Comparison of ENCODE assay signal across 15 cellular contexts in the genomic region with DNA sequence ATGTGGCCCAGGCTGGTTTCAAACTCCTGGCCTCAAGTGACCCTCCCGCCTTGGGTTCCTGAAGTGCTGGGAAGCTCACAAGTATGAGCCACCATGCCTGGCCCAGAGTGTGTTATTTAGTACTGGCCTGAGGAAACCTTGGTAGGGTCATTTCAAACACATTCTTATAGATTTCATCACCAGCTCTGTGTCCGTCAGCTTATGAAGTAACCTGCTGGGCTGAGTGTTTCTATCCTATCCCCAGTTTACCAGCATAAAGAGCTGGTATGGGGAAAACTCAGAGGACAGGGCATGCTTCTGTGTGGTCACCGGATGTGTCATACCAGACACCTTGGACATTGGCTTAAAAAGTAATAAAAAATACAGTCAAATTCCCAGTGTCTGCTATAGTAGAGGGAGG. TPM values are rescaled to one million over a fixed set of nuclear protein-coding genes. Genes with fewer than 3 reads are reported as not detected.
A peak's percentile ranks its signal among the peaks of the same experiment; 100 is the strongest.
DNase-seq lines count a peak whose midpoint lies in the region; ATAC-seq, FAIRE-seq and TF ChIP-seq lines count a peak whose summit lies in the region.
"Had no signal": no experiment of that assay in that cellular context is flagged by ENCODE, and none has a peak within 500 bp of the region (broad histone marks: within the 10 kb centered on the region; RNA-seq: fewer than 3 reads in every experiment).

No MANE protein-coding gene starts in this region.

- TF ChIP-seq CTCF in osteoblast (IDR thresholded peaks at IDR 0.05; ENCODE audit: extremely low read depth, low read depth, low read length) = no peak

- H3K36me3 ChIP-seq in osteoblast (ENCODE audit: insufficient read depth, low read length) = no peaks in the 10 kb centered on the region

- H3K9me3 ChIP-seq in osteoblast (ENCODE audit: low read depth, low read length) = no peaks in the 10 kb centered on the region
- H3K9me3 ChIP-seq: right lobe of liver had no signal

- peaks cover 7% of the 10 kb centered on the region for H3K4me1 Mint-ChIP-seq in activated CD4-positive, alpha-beta T cell treated with anti-CD3 and anti-CD28 coated beads, Interleukin-2, amount 10 ng/mL, durations not matched to agents 7 days and 5 days
- H3K4me1 Mint-ChIP-seq in activated CD8-positive, alpha-beta T cell treated with anti-CD3 and anti-CD28 coated beads, Interleukin-2, amount 10 ng/mL, durations not matched to agents 7 days and 5 days (ENCODE audit: low read depth) = peaks cover 13% of the 10 kb centered on the region

- no peaks in the 10 kb centered on the region for H4K20me1 ChIP-seq in osteoblast (ENCODE audit: insufficient read depth, low read length)

- H2AFZ ChIP-seq in osteoblast (ENCODE audit: low read length) = no peak overlapping the region

- H3K27ac ChIP-seq in epithelial cell of prostate (peak overlapping the region; percentile 94), osteoblast (ENCODE audit: low read depth, low read length) (peak overlapping the region; percentile 49)
- H3K27ac ChIP-seq: right lobe of liver had no signal

- no peak overlapping the region for H3K4me3 ChIP-seq in osteoblast (ENCODE audit: insufficient read depth, low read length)
- H3K4me3 ChIP-seq: right lobe of liver had no signal

- peaks cover 33% of the 10 kb centered on the region for H3K27me3 Mint-ChIP-seq in activated CD4-positive, alpha-beta T cell treated with anti-CD3 and anti-CD28 coated beads, Interleukin-2, amount 10 ng/mL, durations not matched to agents 7 days and 5 days
- peaks cover 16% of the 10 kb centered on the region for H3K27me3 Mint-ChIP-seq in activated CD8-positive, alpha-beta T cell treated with anti-CD3 and anti-CD28 coated beads, Interleukin-2, amount 10 ng/mL, durations not matched to agents 7 days and 5 days (ENCODE audit: low read depth)

- peaks cover 13% of the 10 kb centered on the region for H3K4me1 ChIP-seq in osteoblast (ENCODE audit: insufficient read depth, low read length)
- H3K4me1 ChIP-seq: right lobe of liver had no signal

- H3K27ac Mint-ChIP-seq in activated CD4-positive, alpha-beta T cell treated with anti-CD3 and anti-CD28 coated beads, Interleukin-2, amount 10 ng/mL, durations not matched to agents 7 days and 5 days = no peak overlapping the region
- H3K27ac Mint-ChIP-seq in activated CD8-positive, alpha-beta T cell treated with anti-CD3 and anti-CD28 coated beads, Interleukin-2, amount 10 ng/mL, durations not matched to agents 7 days and 5 days = no peak overlapping the region
- H3K27ac Mint-ChIP-seq: natural killer cell had no signal

- CTCF ChIA-PET in activated CD4-positive, alpha-beta T cell treated with anti-CD3 and anti-CD28 coated beads, Interleukin-2, amount 10 ng/mL, durations not matched to agents 7 days and 5 days (lab: Charles Lee) = interaction anchor here (0.7 to 2.4 kb wide), 3 partner anchors 10 to 17 kb away, joined by 3 to 10 read pairs (median 8); no protein-coding TSS in a partner anchor
- CTCF ChIA-PET in activated CD8-positive, alpha-beta T cell treated with anti-CD3 and anti-CD28 coated beads, Interleukin-2, amount 10 ng/mL, durations not matched to agents 7 days and 5 days (lab: Charles Lee) = interaction anchor here (1.0 to 2.1 kb wide), 2 partner anchors 12 to 16 kb away, joined by 3 to 9 read pairs; no protein-coding TSS in a partner anchor

- ATAC-seq in HG03354 (IDR thresholded peaks at IDR 0.05; ENCODE audit: poor library complexity, severe bottlenecking, unreplicated experiment) (no peak), HG02610 (IDR thresholded peaks at IDR 0.05; ENCODE audit: unreplicated experiment) (no peak)
- no peak for ATAC-seq in activated CD8-positive, alpha-beta T cell treated with anti-CD3 and anti-CD28 coated beads, Interleukin-2, amount 10 ng/mL, durations not matched to agents 7 days and 5 days
- ATAC-seq: natural killer cell, WTC11 had no signal

- DNase-seq in EH (ENCODE audit: low read depth) (peak; percentile 77), RCC 7860 (ENCODE audit: low spot score) (peak; percentile 80), epithelial cell of prostate (ENCODE audit: low read depth, low spot score) (no peak), osteoblast (ENCODE audit: insufficient read length, low spot score, missing footprints) (peak; percentile 68)
- no peak for DNase-seq in activated CD4-positive, alpha-beta T cell treated with anti-CD3 and anti-CD28 coated beads, Interleukin-2, amount 10 ng/mL, durations not matched to agents 7 days and 5 days
- DNase-seq in activated CD8-positive, alpha-beta T cell treated with anti-CD3 and anti-CD28 coated beads, Interleukin-2, amount 10 ng/mL, durations not matched to agents 7 days and 5 days = no peak
- DNase-seq: MM.1S; natural killer cell; NCI-H2171 treated with DMSO at 0.1 percent for 48 hours; right lobe of liver; stimulated activated CD4-positive, alpha-beta T cell treated with anti-CD3 and anti-CD28 coated beads, Interleukin-4, amount 100 ng/mL, for 4 hours; stimulated activated naive CD4-positive, alpha-beta T cell had no signal

- H3K36me3 Mint-ChIP-seq in activated CD4-positive, alpha-beta T cell treated with anti-CD3 and anti-CD28 coated beads, Interleukin-2, amount 10 ng/mL, durations not matched to agents 7 days and 5 days (ENCODE audit: low read depth) = no peaks in the 10 kb centered on the region
- H3K36me3 Mint-ChIP-seq in activated CD8-positive, alpha-beta T cell treated with anti-CD3 and anti-CD28 coated beads, Interleukin-2, amount 10 ng/mL, durations not matched to agents 7 days and 5 days (ENCODE audit: low read depth) = no peaks in the 10 kb centered on the region
- H3K36me3 Mint-ChIP-seq: natural killer cell, WTC11 had no signal

- no peaks in the 10 kb centered on the region for H3K79me2 ChIP-seq in osteoblast (ENCODE audit: insufficient read depth, low read length)

- no peaks in the 10 kb centered on the region for H3K27me3 ChIP-seq in osteoblast (ENCODE audit: insufficient read depth, low read length)
- H3K27me3 ChIP-seq: right lobe of liver had no signal

- POLR2A ChIA-PET in activated CD4-positive, alpha-beta T cell treated with anti-CD3 and anti-CD28 coated beads, Interleukin-2, amount 10 ng/mL, durations not matched to agents 7 days and 5 days (lab: Charles Lee) = no interaction called here
- POLR2A ChIA-PET in activated CD8-positive, alpha-beta T cell treated with anti-CD3 and anti-CD28 coated beads, Interleukin-2, amount 10 ng/mL, durations not matched to agents 7 days and 5 days (lab: Charles Lee) = no interaction called here

- H3K4me3 Mint-ChIP-seq in activated CD4-positive, alpha-beta T cell treated with anti-CD3 and anti-CD28 coated beads, Interleukin-2, amount 10 ng/mL, durations not matched to agents 7 days and 5 days = no peak overlapping the region
- H3K4me3 Mint-ChIP-seq in activated CD8-positive, alpha-beta T cell treated with anti-CD3 and anti-CD28 coated beads, Interleukin-2, amount 10 ng/mL, durations not matched to agents 7 days and 5 days = no peak overlapping the region
- H3K4me3 Mint-ChIP-seq: natural killer cell, WTC11 had no signal

- peak; percentile 68 for FAIRE-seq in RCC 7860 (lab: Jason Lieb, UNC)

- no peak overlapping the region for H3K4me2 ChIP-seq in osteoblast (ENCODE audit: insufficient read depth, low read length)

- no peaks in the 10 kb centered on the region for H3K9me3 Mint-ChIP-seq in activated CD4-positive, alpha-beta T cell treated with anti-CD3 and anti-CD28 coated beads, Interleukin-2, amount 10 ng/mL, durations not matched to agents 7 days and 5 days
- H3K9me3 Mint-ChIP-seq in activated CD8-positive, alpha-beta T cell treated with anti-CD3 and anti-CD28 coated beads, Interleukin-2, amount 10 ng/mL, durations not matched to agents 7 days and 5 days (ENCODE audit: insufficient read depth) = no peaks in the 10 kb centered on the region
- H3K9me3 Mint-ChIP-seq: natural killer cell, WTC11 had no signal

RNA-seq across cellular contexts. Expression of a gene that starts 45.3 kb away (rescaled TPM):
- total RNA-seq in osteoblast = 2.9 TPM in 2 replicates
- total RNA-seq in activated CD4-positive, alpha-beta T cell treated with anti-CD3 and anti-CD28 coated beads, Interleukin-2, amount 10 ng/mL, durations not matched to agents 7 days and 5 days = not detected
- under 1 TPM in 1 of 2 experiments, not detected in 1; 0.03 TPM for total RNA-seq in activated CD8-positive, alpha-beta T cell treated with anti-CD3 and anti-CD28 coated beads, Interleukin-2, amount 10 ng/mL, durations not matched to agents 7 days and 5 days
- total RNA-seq: natural killer cell had no signal

Comparison
In these comparisons a context has a peak if more than half of its experiments do, and no peak if none do; other contexts are left out.
1. DNase-seq: peak in EH (single experiment), RCC 7860 (single experiment) and osteoblast (single experiment); none in epithelial cell of prostate (single experiment), activated CD4-positive, alpha-beta T cell treated with anti-CD3 and anti-CD28 coated beads, Interleukin-2, amount 10 ng/mL, durations not matched to agents 7 days and 5 days (single experiment) and activated CD8-positive, alpha-beta T cell treated with anti-CD3 and anti-CD28 coated beads, Interleukin-2, amount 10 ng/mL, durations not matched to agents 7 days and 5 days (single experiment).